18 cellular contexts compared by ENCODE assay signal in the genomic region with DNA sequence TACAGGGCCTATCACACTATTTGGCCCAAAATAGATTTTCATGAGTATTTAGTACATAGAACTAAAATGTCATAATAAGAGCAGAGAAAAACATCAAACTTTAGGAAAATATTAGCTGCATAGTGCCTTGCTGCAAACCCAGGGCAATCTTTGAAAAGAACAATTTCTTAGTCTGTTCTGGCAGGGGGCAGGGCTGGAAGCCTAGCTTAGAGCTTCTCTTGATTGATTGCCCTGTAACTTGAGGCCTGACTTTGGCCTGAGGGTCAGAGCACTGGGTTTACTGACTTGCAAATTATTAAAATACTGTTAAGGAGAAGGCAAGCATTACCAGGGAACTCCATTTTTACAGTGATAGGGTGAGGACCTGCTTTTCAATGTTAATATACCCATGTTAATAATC.
A peak's percentile ranks its signal among the peaks of the same experiment; 100 is the strongest.
DNase-seq lines count a peak whose midpoint lies in the region; ATAC-seq, FAIRE-seq and TF ChIP-seq lines count a peak whose summit lies in the region.
"Had no signal": no experiment of that assay in that cellular context is flagged by ENCODE, and none has a peak within 500 bp of the region (broad histone marks: within the 10 kb centered on the region; RNA-seq: fewer than 3 reads in every experiment).

No MANE protein-coding gene starts in this region.

- H3K9ac ChIP-seq in K562 (ENCODE audit: insufficient read depth in 1 of 2, low read depth in 2 of 2, low read length in 2 of 2) = no peak overlapping the region
- H3K9ac ChIP-seq: GM23248 had no signal

- ATAC-seq in K562 (peak; percentile 47; the same call in 2 of the 3 replicates), psoas muscle (peak; percentile 51 to 70 (median 65)), HG03432 (IDR thresholded peaks at IDR 0.05; ENCODE audit: unreplicated experiment) (no peak)
- ATAC-seq: A549, PC-3 had no signal

- H3K9me1 ChIP-seq in K562 (ENCODE audit: control insufficient read depth, insufficient read depth, low read length) = no peaks in the 10 kb centered on the region

- H4K20me1 ChIP-seq in K562 (replicated peaks; ENCODE audit: control insufficient read depth, insufficient read depth, low read length) = no peaks in the 10 kb centered on the region

- TF ChIP-seq POLR2A in K562 (conservative IDR thresholded peaks at IDR 0.05) = no peak

- POLR2A ChIA-PET in HEK293T (lab: Yijun Ruan, JAX) = no interaction called here
- POLR2A ChIA-PET in K562 (lab: Yijun Ruan, JAX) = interaction anchor here (0.6 kb wide), 1 partner anchor 615 kb away, joined by 3 read pairs; no protein-coding TSS in a partner anchor

- BruUV-seq in K562 (replicated peaks; lab: Mats Ljungman, UMichigan) = no TSS peak

- intact Hi-C loops in K562 (cut with micrococcal nuclease) (loop anchor here (5.0 kb wide), 1 partner anchor 139 kb away; no protein-coding TSS in a partner anchor), psoas muscle (cut with DNase I) (loop anchor here (5.0 to 10.0 kb wide), 3 partner anchors 204 to 706 kb away; no protein-coding TSS in a partner anchor)

- no peaks in the 10 kb centered on the region for H3K36me3 ChIP-seq in K562 (ENCODE audit: control insufficient read depth, insufficient read depth, low read length)
- no peaks in the 10 kb centered on the region for H3K36me3 ChIP-seq in psoas muscle (ENCODE audit: insufficient read depth in 1 of 2, low read depth in 1 of 2)
- no peaks in the 10 kb centered on the region for H3K36me3 ChIP-seq in BE2C

- H3K9me3 ChIP-seq in K562 (replicated peaks; ENCODE audit: control insufficient read depth, insufficient read depth, low read depth, low read length) = no peaks in the 10 kb centered on the region
- H3K9me3 ChIP-seq in psoas muscle = no peaks in the 10 kb centered on the region
- H3K9me3 ChIP-seq in BE2C = no peaks in the 10 kb centered on the region
- H3K9me3 ChIP-seq: A549 had no signal

- no peak for TF ChIP-seq EP300 in K562 (IDR thresholded peaks at IDR 0.05; ENCODE audit: low read length)

- in situ Hi-C loops in K562 (cut with MboI) = no loop called here

- peak; percentile 23 for DNase-seq in HEK293T (ENCODE audit: extremely low spot score)
- peak in 1 of 4 experiments; percentile 24 for DNase-seq in K562 (ENCODE audit: extremely low read depth in 1 of 4, low spot score in 3 of 4)
- DNase-seq in islet precursor cell = peak; percentile 81
- no peak for DNase-seq in psoas muscle
- no peak for DNase-seq in SKM-1 (lab: John Stamatoyannopoulos, UW; ENCODE audit: unreplicated experiment)
- no peak for DNase-seq in BE2C
- no peak for DNase-seq in NCI-H128 (lab: John Stamatoyannopoulos, UW; ENCODE audit: unreplicated experiment)
- DNase-seq: DMS79 treated with DMSO at 0.1 percent for 48 hours, GF-D8, GM23248, HFFc6, KG1, NCI-H1105 treated with DMSO at 0.1 percent for 48 hours, NCI-H2029, NCI-H524, PC-3 had no signal

- H3K4me2 ChIP-seq in K562 (ENCODE audit: insufficient read depth, low read length) = no peak overlapping the region
- H3K4me2 ChIP-seq: A549 had no signal

- no peak overlapping the region for H2AFZ ChIP-seq in K562 (ENCODE audit: low read depth, low read length)
- H2AFZ ChIP-seq: GM23248 had no signal

- FAIRE-seq in K562 (lab: Jason Lieb, UNC) = no peak
- FAIRE-seq: A549 had no signal

- H3K79me2 ChIP-seq in K562 (ENCODE audit: control insufficient read depth, insufficient read depth, low read length) = no peaks in the 10 kb centered on the region

- no peak for TF ChIP-seq CTCF in K562 (IDR thresholded peaks at IDR 0.05 in 2 of 3, conservative IDR thresholded peaks at IDR 0.05 in 1 of 3; ENCODE audit: insufficient read depth in 2 of 3, low read depth in 1 of 3, low read length in 3 of 3)
- no peak for TF ChIP-seq CTCF in psoas muscle (IDR thresholded peaks at IDR 0.05)
- no peak for TF ChIP-seq CTCF in BE2C (IDR thresholded peaks at IDR 0.05; ENCODE audit: low read depth, low read length)

- H3K4me3 ChIP-seq in K562 (no peak overlapping the region), psoas muscle (no peak overlapping the region), BE2C (ENCODE audit: low read depth, low read length) (no peak overlapping the region)
- H3K4me3 ChIP-seq: A549, GM23248 had no signal

- no peak overlapping the region for H3K27ac ChIP-seq in K562 (ENCODE audit: extremely low read depth, low read depth, low read length)
- H3K27ac ChIP-seq in psoas muscle = peak overlapping the region; percentile 88
- H3K27ac ChIP-seq: A549, GM23248 had no signal

- CTCF ChIA-PET in HEK293T (lab: Yijun Ruan, JAX) (no interaction called here), K562 (lab: Yijun Ruan, JAX; ENCODE audit: low intra/inter-chr PET ratio) (no interaction called here)

- no peaks in the 10 kb centered on the region for H3K4me1 ChIP-seq in K562 (replicated peaks in 1 of 2; ENCODE audit: control insufficient read depth in 2 of 2, insufficient read depth in 2 of 2, low read length in 2 of 2)
- H3K4me1 ChIP-seq in psoas muscle = peaks cover 78% of the 10 kb centered on the region
- no peaks in the 10 kb centered on the region for H3K4me1 ChIP-seq in BE2C
- H3K4me1 ChIP-seq: A549 had no signal

- no peaks in the 10 kb centered on the region for H3K27me3 ChIP-seq in K562 (ENCODE audit: control insufficient read depth in 2 of 2, insufficient read depth in 2 of 2, low read length in 2 of 2)
- H3K27me3 ChIP-seq in psoas muscle (ENCODE audit: insufficient read depth in 3 of 3, low read length in 2 of 3) = no peaks in the 10 kb centered on the region
- H3K27me3 ChIP-seq in BE2C = no peaks in the 10 kb centered on the region

- TF ChIP-seq RAD21 in K562 (CRISPR knock-in tag; conservative IDR thresholded peaks at IDR 0.05 in 1 of 2, IDR thresholded peaks at IDR 0.05 in 1 of 2) = no peak

TF ChIP-seq in HEK293T, 16 proteins besides CTCF, POLR2A, EP300 and RAD21:
- TF ChIP-seq L3MBTL2 (conservative IDR thresholded peaks at IDR 0.05) (no peak), CTBP1 (IDR thresholded peaks at IDR 0.05; ENCODE audit: borderline replicate concordance) (no peak)
- TF ChIP-seq, protein P1, sequence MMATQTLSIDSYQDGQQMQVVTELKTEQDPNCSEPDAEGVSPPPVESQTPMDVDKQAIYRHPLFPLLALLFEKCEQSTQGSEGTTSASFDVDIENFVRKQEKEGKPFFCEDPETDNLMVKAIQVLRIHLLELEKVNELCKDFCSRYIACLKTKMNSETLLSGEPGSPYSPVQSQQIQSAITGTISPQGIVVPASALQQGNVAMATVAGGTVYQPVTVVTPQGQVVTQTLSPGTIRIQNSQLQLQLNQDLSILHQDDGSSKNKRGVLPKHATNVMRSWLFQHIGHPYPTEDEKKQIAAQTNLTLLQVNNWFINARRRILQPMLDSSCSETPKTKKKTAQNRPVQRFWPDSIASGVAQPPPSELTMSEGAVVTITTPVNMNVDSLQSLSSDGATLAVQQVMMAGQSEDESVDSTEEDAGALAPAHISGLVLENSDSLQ (IDR thresholded peaks at IDR 0.05) = peak; percentile 89

TF ChIP-seq in K562, 482 proteins besides CTCF, POLR2A, EP300 and RAD21 (continues in another document):
- TF ChIP-seq, protein P1 (IDR thresholded peaks at IDR 0.05) = peak; percentile 71; the same call in 1 of the 2 replicates
- 0 out of 2 replicates have a peak, but pooled peaks have one; percentile 68 for TF ChIP-seq ZNF644 (tag; IDR thresholded peaks at IDR 0.05; ENCODE audit: low read depth)
- TF ChIP-seq MEIS2 (IDR thresholded peaks at IDR 0.05; ENCODE audit: partially characterized antibody) = peak; percentile 72
- TF ChIP-seq, protein P2, sequence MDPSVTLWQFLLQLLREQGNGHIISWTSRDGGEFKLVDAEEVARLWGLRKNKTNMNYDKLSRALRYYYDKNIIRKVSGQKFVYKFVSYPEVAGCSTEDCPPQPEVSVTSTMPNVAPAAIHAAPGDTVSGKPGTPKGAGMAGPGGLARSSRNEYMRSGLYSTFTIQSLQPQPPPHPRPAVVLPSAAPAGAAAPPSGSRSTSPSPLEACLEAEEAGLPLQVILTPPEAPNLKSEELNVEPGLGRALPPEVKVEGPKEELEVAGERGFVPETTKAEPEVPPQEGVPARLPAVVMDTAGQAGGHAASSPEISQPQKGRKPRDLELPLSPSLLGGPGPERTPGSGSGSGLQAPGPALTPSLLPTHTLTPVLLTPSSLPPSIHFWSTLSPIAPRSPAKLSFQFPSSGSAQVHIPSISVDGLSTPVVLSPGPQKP (CRISPR knock-in tag; IDR thresholded peaks at IDR 0.05) = no peak
- no peak for TF ChIP-seq ZEB2 (IDR thresholded peaks at IDR 0.05)
- TF ChIP-seq FOXM1 (IDR thresholded peaks at IDR 0.05; ENCODE audit: low read depth) = no peak
- no peak for TF ChIP-seq FOXM1 (CRISPR knock-in tag; IDR thresholded peaks at IDR 0.05; ENCODE audit: low read depth)
- TF ChIP-seq ZBTB2 (IDR thresholded peaks at IDR 0.05) = no peak
- TF ChIP-seq POLR2AphosphoS2 (IDR thresholded peaks at IDR 0.05; ENCODE audit: low read length) = no peak

Comparison
In these comparisons a context has a peak if more than half of its experiments do, and no peak if none do; other contexts are left out.
1. DNase-seq: peak in HEK293T (single experiment) and islet precursor cell (single experiment); none in psoas muscle (0 of 2), SKM-1 (single experiment), BE2C (single experiment) and NCI-H128 (single experiment).